In the genomic region with DNA sequence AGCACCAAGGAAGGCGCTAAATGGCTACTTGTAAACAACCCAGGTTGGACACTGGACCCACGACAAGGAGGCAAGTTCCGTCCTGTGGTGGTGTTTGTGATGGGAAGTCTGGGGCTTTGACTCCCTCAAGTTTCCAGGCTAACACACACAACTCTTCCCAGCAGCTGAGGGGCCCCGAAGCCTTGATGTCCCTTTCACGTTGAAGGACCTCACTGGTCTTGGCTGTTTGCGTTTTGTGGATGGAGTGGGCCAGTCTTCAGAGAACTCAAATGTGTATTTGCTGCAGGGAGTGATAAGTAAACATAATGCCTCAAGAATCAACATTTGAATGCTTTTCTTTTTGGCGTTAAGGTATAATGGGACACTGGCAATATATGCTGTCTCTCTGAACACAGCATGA, we compare ENCODE assay signal across 21 cellular contexts.
DNase-seq lines count a peak whose midpoint lies in the region; ATAC-seq and TF ChIP-seq lines count a peak whose summit lies in the region.
"Had no signal": no experiment of that assay in that cellular context is flagged by ENCODE, and none has a peak within 500 bp of the region (broad histone marks: within the 10 kb centered on the region; RNA-seq: fewer than 3 reads in every experiment).

No MANE protein-coding gene starts in this region.

- H3K27ac ChIP-seq in CD4-positive, CD25-positive, alpha-beta regulatory T cell (ENCODE audit: insufficient read depth, low read length, poor library complexity, severe bottlenecking): no peak overlapping the region
- H3K27ac ChIP-seq in Karpas-422 (ENCODE audit: low read length) (peak overlapping the region; percentile 43; the same call in 1 of the 2 replicates), endodermal cell (ENCODE audit: low read depth, low read length) (no peak overlapping the region), substantia nigra (ENCODE audit: low read depth, low read length, poor library complexity, severe bottlenecking) (no peak overlapping the region)
- H3K27ac ChIP-seq: A549; BLaER1 treated with 17β-estradiol and CSF1 and Interleukin-3, amounts not matched to agents 10 nM and 100 nM had no signal

- H2AFZ ChIP-seq in Karpas-422 (ENCODE audit: low read length): no peak overlapping the region
- H2AFZ ChIP-seq: GM23338 had no signal

- no peak overlapping the region for H3K9ac ChIP-seq in Karpas-422 (ENCODE audit: low read length)
- no peak overlapping the region for H3K9ac ChIP-seq in endodermal cell (ENCODE audit: extremely low read depth, low read length, poor library complexity, severe bottlenecking)
- H3K9ac ChIP-seq: BLaER1 treated with 17β-estradiol and CSF1 and Interleukin-3, amounts not matched to agents 10 nM and 100 nM had no signal

- peak overlapping the region in 2 of 3 donors; percentile 4 to 20 for H3K27ac Mint-ChIP-seq in CD4-positive, CD25-positive, alpha-beta regulatory T cell
- no peak overlapping the region for H3K27ac Mint-ChIP-seq in endodermal cell
- H3K27ac Mint-ChIP-seq: CD8-positive, alpha-beta T cell; GM23338 had no signal

- 80% methylated on average over 4 to 7 of the region's 7 CpGs for WGBS in endodermal cell (ENCODE audit: insufficient coverage in 1 of 2, insufficient read length in 1 of 2), 2 experiments

- H3K4me3 ChIP-seq in CD4-positive, CD25-positive, alpha-beta regulatory T cell (ENCODE audit: low read depth, low read length): no peak overlapping the region
- no peak overlapping the region for H3K4me3 ChIP-seq in Karpas-422 (ENCODE audit: low read length)
- H3K4me3 ChIP-seq in endodermal cell (ENCODE audit: low read length): no peak overlapping the region
- H3K4me3 ChIP-seq: A549; BLaER1 treated with 17β-estradiol and CSF1 and Interleukin-3, amounts not matched to agents 10 nM and 100 nM; GM12878; GM23338 had no signal

- no peaks in the 10 kb centered on the region for H3K27me3 ChIP-seq in CD4-positive, CD25-positive, alpha-beta regulatory T cell (ENCODE audit: control insufficient read depth, insufficient read depth, low read length)
- H3K27me3 ChIP-seq in Karpas-422 (ENCODE audit: low read length) (no peaks in the 10 kb centered on the region), endodermal cell (ENCODE audit: control insufficient read depth, insufficient read depth, low read length, poor library complexity, severe bottlenecking) (no peaks in the 10 kb centered on the region)
- H3K27me3 ChIP-seq: BE2C; BLaER1 treated with 17β-estradiol and CSF1 and Interleukin-3, amounts not matched to agents 10 nM and 100 nM had no signal

- no peaks in the 10 kb centered on the region for H3K27me3 Mint-ChIP-seq in CD4-positive, CD25-positive, alpha-beta regulatory T cell
- peaks cover 7% of the 10 kb centered on the region for H3K27me3 Mint-ChIP-seq in endodermal cell (ENCODE audit: insufficient read depth)

- H3K9me2 ChIP-seq in Karpas-422 (replicated peaks; ENCODE audit: insufficient read depth, low read length): no peaks in the 10 kb centered on the region

- H3K9me3 ChIP-seq in CD4-positive, CD25-positive, alpha-beta regulatory T cell (ENCODE audit: control insufficient read depth in 2 of 2, low read length in 2 of 2): no peaks in the 10 kb centered on the region
- no peaks in the 10 kb centered on the region for H3K9me3 ChIP-seq in Karpas-422 (ENCODE audit: low read length)
- H3K9me3 ChIP-seq in endodermal cell (ENCODE audit: control insufficient read depth, low read length): no peaks in the 10 kb centered on the region
- H3K9me3 ChIP-seq: A549; BE2C; BLaER1 treated with 17β-estradiol and CSF1 and Interleukin-3, amounts not matched to agents 10 nM and 100 nM; Caco-2 had no signal

- H3K4me1 ChIP-seq in CD4-positive, CD25-positive, alpha-beta regulatory T cell (ENCODE audit: control insufficient read depth, insufficient read depth, low read length, poor library complexity, severe bottlenecking): no peaks in the 10 kb centered on the region
- H3K4me1 ChIP-seq in Karpas-422 (ENCODE audit: low read length): peaks cover 71% of the 10 kb centered on the region
- no peaks in the 10 kb centered on the region for H3K4me1 ChIP-seq in endodermal cell (ENCODE audit: control insufficient read depth, insufficient read depth, low read length)
- H3K4me1 ChIP-seq: A549, BE2C, Caco-2 had no signal

- no peak for TF ChIP-seq CTCF in endodermal cell (conservative IDR thresholded peaks at IDR 0.05)

- no peak overlapping the region for H3K4me2 ChIP-seq in Karpas-422 (ENCODE audit: low read depth, low read length, poor library complexity, severe bottlenecking)
- H3K4me2 ChIP-seq: A549; BLaER1 treated with 17β-estradiol and CSF1 and Interleukin-3, amounts not matched to agents 10 nM and 100 nM; GM23338 had no signal

- H3K36me3 ChIP-seq in CD4-positive, CD25-positive, alpha-beta regulatory T cell (ENCODE audit: control insufficient read depth, insufficient read depth, low read length): no peaks in the 10 kb centered on the region
- H3K36me3 ChIP-seq in Karpas-422 (ENCODE audit: insufficient read depth, low read length): no peaks in the 10 kb centered on the region
- H3K36me3 ChIP-seq in endodermal cell (ENCODE audit: control insufficient read depth, insufficient read depth, low read length): no peaks in the 10 kb centered on the region
- H3K36me3 ChIP-seq: BE2C; BLaER1 treated with 17β-estradiol and CSF1 and Interleukin-3, amounts not matched to agents 10 nM and 100 nM had no signal

- DNase-seq in CD4-positive, CD25-positive, alpha-beta regulatory T cell: no peak
- DNase-seq in Karpas-422 (no peak), endodermal cell (peak; percentile 53), substantia nigra (lab: John Stamatoyannopoulos, UW) (no peak)
- no peak for DNase-seq in NK-92 treated with Interleukin-12 subunit alpha and Interleukin-12 subunit beta, amount 100 ng/mL, for 24 hours (lab: John Stamatoyannopoulos, UW)
- DNase-seq: 8988T; ACHN; AML-193; BE2C; Caco-2; CD8-positive, alpha-beta T cell; DMS 273 treated with DMSO at 0.1 percent for 48 hours; DMS79; EL; GDM1; HCEC 1CT had no signal

- no peak for ATAC-seq in CD4-positive, CD25-positive, alpha-beta regulatory T cell (ENCODE audit: low read depth in 2 of 2)
- ATAC-seq in GM19023 (IDR thresholded peaks at IDR 0.05; ENCODE audit: unreplicated experiment): no peak
- ATAC-seq: A549; CD8-positive, alpha-beta T cell; GM12878; GM23338 had no signal

- no peaks in the 10 kb centered on the region for H3K79me2 ChIP-seq in Karpas-422 (ENCODE audit: low read length)

- peaks cover 9 to 22% (median 15%) of the 10 kb centered on the region in 4 donors for H3K4me1 Mint-ChIP-seq in CD4-positive, CD25-positive, alpha-beta regulatory T cell
- peaks cover 23% of the 10 kb centered on the region for H3K4me1 Mint-ChIP-seq in endodermal cell

- H3K36me3 Mint-ChIP-seq in CD4-positive, CD25-positive, alpha-beta regulatory T cell: peaks cover 6% of the 10 kb centered on the region
- no peaks in the 10 kb centered on the region for H3K36me3 Mint-ChIP-seq in endodermal cell (ENCODE audit: low read depth)

- H4K20me1 ChIP-seq in Karpas-422 (ENCODE audit: insufficient read depth, low read depth, low read length): no peaks in the 10 kb centered on the region
- H4K20me1 ChIP-seq: BLaER1 treated with 17β-estradiol and CSF1 and Interleukin-3, amounts not matched to agents 10 nM and 100 nM had no signal

- H3K9me3 Mint-ChIP-seq in CD4-positive, CD25-positive, alpha-beta regulatory T cell: no peaks in the 10 kb centered on the region
- H3K9me3 Mint-ChIP-seq in endodermal cell: no peaks in the 10 kb centered on the region
- H3K9me3 Mint-ChIP-seq: CD8-positive, alpha-beta T cell; GM23338 had no signal

- peak overlapping the region in 1 of 4 donors; percentile 71 for H3K4me3 Mint-ChIP-seq in CD4-positive, CD25-positive, alpha-beta regulatory T cell
- no peak overlapping the region for H3K4me3 Mint-ChIP-seq in endodermal cell
- H3K4me3 Mint-ChIP-seq: CD8-positive, alpha-beta T cell; GM23338 had no signal
